ENCODE assay signal across 18 cellular contexts in genomic region chr6:9711313-9711712, GRCh38.
"Had no signal": no experiment of that assay in that cellular context is flagged by ENCODE, and none has a peak within 500 bp of the region (broad histone marks: within the 10 kb centered on the region; RNA-seq: fewer than 3 reads in every experiment).

No MANE protein-coding gene starts in this region.

- H3K4me3 ChIP-seq: right atrium auricular region, skin epidermis, transverse colon had no signal

- DNase-seq: activated B cell treated with CpG ODN at 0.5 μM for 24 hours; activated CD4-positive, alpha-beta T cell treated with anti-CD3 and anti-CD28 coated beads for 48 hours; activated CD8-positive, alpha-beta T cell treated with anti-CD3 and anti-CD28 coated beads for 36 hours; activated gamma-delta T cell treated with Interleukin-2 at 50 U/mL for 16 hours; activated T-cell treated with anti-CD3 and anti-CD28 coated beads, Interleukin-2, amount 50 U/mL, for 72 hours; brain microvascular endothelial cell; effector memory CD4-positive, alpha-beta T cell; head of caudate nucleus; stimulated activated CD4-positive, alpha-beta T cell treated with anti-CD3 and anti-CD28 coated beads, Interleukin-4, amount 100 ng/mL, for 24 hours; stimulated activated naive CD4-positive, alpha-beta T cell; T-helper 2 cell; transverse colon had no signal

- H3K4me1 Mint-ChIP-seq: activated B cell treated with CpG ODN at 0.5 μM for 24 hours, nephron had no signal

- ATAC-seq: activated CD8-positive, alpha-beta T cell treated with anti-CD3 and anti-CD28 coated beads for 36 hours; activated T-cell treated with anti-CD3 and anti-CD28 coated beads, Interleukin-2, amount 50 U/mL, for 72 hours had no signal

- H3K4me3 Mint-ChIP-seq: activated B cell treated with CpG ODN at 0.5 μM for 24 hours; activated CD8-positive, alpha-beta T cell treated with anti-CD3 and anti-CD28 coated beads for 36 hours; activated naive CD8-positive, alpha-beta T cell; activated T-cell treated with anti-CD3 and anti-CD28 coated beads, Interleukin-2, amount 50 U/mL, for 72 hours; dendritic cell treated with granulocyte-macrophage colony-stimulating factor and Interleukin-4, amounts not matched to agents 40 ng/mL and 50 ng/mL, for 4 days; nephron had no signal

- H3K27ac Mint-ChIP-seq: activated B cell treated with CpG ODN at 0.5 μM for 24 hours; activated CD8-positive, alpha-beta T cell treated with anti-CD3 and anti-CD28 coated beads for 36 hours; activated naive CD8-positive, alpha-beta T cell; activated T-cell treated with anti-CD3 and anti-CD28 coated beads, Interleukin-2, amount 50 U/mL, for 72 hours; dendritic cell treated with granulocyte-macrophage colony-stimulating factor and Interleukin-4, amounts not matched to agents 40 ng/mL and 50 ng/mL, for 4 days; nephron; progenitor cell of endocrine pancreas had no signal

- H3K9me3 Mint-ChIP-seq: activated CD8-positive, alpha-beta T cell treated with anti-CD3 and anti-CD28 coated beads for 36 hours; dendritic cell treated with granulocyte-macrophage colony-stimulating factor and Interleukin-4, amounts not matched to agents 40 ng/mL and 50 ng/mL, for 4 days; nephron had no signal

- H3K27me3 Mint-ChIP-seq: activated B cell treated with CpG ODN at 0.5 μM for 24 hours; activated CD8-positive, alpha-beta T cell treated with anti-CD3 and anti-CD28 coated beads for 36 hours; activated naive CD8-positive, alpha-beta T cell; dendritic cell treated with granulocyte-macrophage colony-stimulating factor and Interleukin-4, amounts not matched to agents 40 ng/mL and 50 ng/mL, for 4 days; progenitor cell of endocrine pancreas had no signal
